1 cellular context compared by ENCODE assay signal in the genomic region with DNA sequence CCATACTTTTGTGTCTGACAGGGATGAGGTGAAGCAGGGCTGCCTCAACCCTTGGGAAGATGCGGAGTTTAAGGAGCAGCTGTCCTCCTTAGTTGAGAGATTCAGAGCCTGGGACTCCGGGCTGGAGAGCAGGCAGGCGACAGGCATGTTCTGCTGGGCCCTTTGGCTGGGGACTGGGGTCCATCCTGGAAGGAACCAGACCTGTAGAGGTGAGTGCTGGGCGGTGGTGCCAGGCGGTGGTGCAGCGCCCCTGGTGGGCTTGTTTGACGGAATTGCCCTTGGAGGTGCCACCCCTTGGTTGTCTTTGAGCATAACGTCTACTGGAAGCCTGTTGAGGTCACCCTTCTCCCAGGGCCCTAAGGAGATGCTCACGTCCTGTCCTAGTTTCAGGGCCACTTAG.
TF ChIP-seq lines count a peak whose summit lies in the region.

No MANE protein-coding gene starts in this region.

TF ChIP-seq in K562, 482 proteins besides CTCF, POLR2A, EP300 and RAD21:
- TF ChIP-seq ZFPM2 (CRISPR knock-in tag; IDR thresholded peaks at IDR 0.05) (no peak), NR4A1 (CRISPR knock-in tag; IDR thresholded peaks at IDR 0.05) (no peak), NR4A1 (tag; IDR thresholded peaks at IDR 0.05) (no peak), ZNF79 (CRISPR knock-in tag; IDR thresholded peaks at IDR 0.05; ENCODE audit: low read depth) (no peak), RNF2 (IDR thresholded peaks at IDR 0.05) (no peak), SOX6 (IDR thresholded peaks at IDR 0.05) (no peak), ETS2 (tag; IDR thresholded peaks at IDR 0.05; ENCODE audit: borderline replicate concordance, poor library complexity, severe bottlenecking) (no peak), KAT2B (IDR thresholded peaks at IDR 0.05; ENCODE audit: low read depth, low read length) (no peak), ZNF699 (CRISPR knock-in tag; IDR thresholded peaks at IDR 0.05; ENCODE audit: insufficient replicate concordance) (no peak), POLR2H (tag; IDR thresholded peaks at IDR 0.05; ENCODE audit: low read depth) (no peak)
- TF ChIP-seq, protein P1, sequence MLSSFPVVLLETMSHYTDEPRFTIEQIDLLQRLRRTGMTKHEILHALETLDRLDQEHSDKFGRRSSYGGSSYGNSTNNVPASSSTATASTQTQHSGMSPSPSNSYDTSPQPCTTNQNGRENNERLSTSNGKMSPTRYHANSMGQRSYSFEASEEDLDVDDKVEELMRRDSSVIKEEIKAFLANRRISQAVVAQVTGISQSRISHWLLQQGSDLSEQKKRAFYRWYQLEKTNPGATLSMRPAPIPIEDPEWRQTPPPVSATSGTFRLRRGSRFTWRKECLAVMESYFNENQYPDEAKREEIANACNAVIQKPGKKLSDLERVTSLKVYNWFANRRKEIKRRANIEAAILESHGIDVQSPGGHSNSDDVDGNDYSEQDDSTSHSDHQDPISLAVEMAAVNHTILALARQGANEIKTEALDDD (IDR thresholded peaks at IDR 0.05), result no peak
- TF ChIP-seq, protein P2, sequence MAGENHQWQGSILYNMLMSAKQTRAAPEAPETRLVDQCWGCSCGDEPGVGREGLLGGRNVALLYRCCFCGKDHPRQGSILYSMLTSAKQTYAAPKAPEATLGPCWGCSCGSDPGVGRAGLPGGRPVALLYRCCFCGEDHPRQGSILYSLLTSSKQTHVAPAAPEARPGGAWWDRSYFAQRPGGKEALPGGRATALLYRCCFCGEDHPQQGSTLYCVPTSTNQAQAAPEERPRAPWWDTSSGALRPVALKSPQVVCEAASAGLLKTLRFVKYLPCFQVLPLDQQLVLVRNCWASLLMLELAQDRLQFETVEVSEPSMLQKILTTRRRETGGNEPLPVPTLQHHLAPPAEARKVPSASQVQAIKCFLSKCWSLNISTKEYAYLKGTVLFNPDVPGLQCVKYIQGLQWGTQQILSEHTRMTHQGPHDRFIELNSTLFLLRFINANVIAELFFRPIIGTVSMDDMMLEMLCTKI (IDR thresholded peaks at IDR 0.05; ENCODE audit: partially characterized antibody), result no peak
TF ChIP-seq in K562: peak in this region for 0.
